2 cellular contexts compared by ENCODE assay signal in the genomic region with DNA sequence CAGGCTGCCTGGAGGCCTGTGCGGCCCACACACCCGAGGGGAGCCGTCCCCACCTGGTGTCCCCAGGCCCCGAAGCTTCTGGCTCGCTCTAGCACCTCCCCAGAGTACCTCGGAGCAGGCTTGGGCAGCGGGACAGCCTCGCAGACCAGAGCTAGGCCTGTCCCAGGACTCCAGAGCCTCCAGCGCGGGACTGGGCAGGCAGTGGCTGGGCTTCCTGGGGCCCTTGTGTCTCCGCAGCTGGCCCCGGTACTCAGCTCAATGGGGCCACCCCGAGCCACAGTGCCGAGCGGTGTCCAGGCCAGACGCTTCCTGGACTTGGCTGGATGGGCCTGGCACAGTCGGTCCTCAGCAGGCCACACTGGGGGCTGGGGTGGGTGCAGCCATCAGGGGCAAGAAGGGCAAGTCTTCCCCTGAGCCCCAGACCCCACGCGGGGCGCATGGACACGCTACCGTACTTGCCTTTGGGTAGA.
TF ChIP-seq lines count a peak whose summit lies in the region.

No MANE protein-coding gene starts in this region.

TF ChIP-seq in GM23338, 12 proteins besides CTCF, POLR2A, EP300 and RAD21:
- TF ChIP-seq, protein P1, sequence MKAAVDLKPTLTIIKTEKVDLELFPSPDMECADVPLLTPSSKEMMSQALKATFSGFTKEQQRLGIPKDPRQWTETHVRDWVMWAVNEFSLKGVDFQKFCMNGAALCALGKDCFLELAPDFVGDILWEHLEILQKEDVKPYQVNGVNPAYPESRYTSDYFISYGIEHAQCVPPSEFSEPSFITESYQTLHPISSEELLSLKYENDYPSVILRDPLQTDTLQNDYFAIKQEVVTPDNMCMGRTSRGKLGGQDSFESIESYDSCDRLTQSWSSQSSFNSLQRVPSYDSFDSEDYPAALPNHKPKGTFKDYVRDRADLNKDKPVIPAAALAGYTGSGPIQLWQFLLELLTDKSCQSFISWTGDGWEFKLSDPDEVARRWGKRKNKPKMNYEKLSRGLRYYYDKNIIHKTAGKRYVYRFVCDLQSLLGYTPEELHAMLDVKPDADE (IDR thresholded peaks at IDR 0.05), result no peak
- TF ChIP-seq EZH2 (IDR thresholded peaks at IDR 0.05; ENCODE audit: low read depth, unreplicated experiment), result no peak
- TF ChIP-seq POLR2AphosphoS5 (IDR thresholded peaks at IDR 0.05; ENCODE audit: low read depth), result no peak
- TF ChIP-seq, protein P2, sequence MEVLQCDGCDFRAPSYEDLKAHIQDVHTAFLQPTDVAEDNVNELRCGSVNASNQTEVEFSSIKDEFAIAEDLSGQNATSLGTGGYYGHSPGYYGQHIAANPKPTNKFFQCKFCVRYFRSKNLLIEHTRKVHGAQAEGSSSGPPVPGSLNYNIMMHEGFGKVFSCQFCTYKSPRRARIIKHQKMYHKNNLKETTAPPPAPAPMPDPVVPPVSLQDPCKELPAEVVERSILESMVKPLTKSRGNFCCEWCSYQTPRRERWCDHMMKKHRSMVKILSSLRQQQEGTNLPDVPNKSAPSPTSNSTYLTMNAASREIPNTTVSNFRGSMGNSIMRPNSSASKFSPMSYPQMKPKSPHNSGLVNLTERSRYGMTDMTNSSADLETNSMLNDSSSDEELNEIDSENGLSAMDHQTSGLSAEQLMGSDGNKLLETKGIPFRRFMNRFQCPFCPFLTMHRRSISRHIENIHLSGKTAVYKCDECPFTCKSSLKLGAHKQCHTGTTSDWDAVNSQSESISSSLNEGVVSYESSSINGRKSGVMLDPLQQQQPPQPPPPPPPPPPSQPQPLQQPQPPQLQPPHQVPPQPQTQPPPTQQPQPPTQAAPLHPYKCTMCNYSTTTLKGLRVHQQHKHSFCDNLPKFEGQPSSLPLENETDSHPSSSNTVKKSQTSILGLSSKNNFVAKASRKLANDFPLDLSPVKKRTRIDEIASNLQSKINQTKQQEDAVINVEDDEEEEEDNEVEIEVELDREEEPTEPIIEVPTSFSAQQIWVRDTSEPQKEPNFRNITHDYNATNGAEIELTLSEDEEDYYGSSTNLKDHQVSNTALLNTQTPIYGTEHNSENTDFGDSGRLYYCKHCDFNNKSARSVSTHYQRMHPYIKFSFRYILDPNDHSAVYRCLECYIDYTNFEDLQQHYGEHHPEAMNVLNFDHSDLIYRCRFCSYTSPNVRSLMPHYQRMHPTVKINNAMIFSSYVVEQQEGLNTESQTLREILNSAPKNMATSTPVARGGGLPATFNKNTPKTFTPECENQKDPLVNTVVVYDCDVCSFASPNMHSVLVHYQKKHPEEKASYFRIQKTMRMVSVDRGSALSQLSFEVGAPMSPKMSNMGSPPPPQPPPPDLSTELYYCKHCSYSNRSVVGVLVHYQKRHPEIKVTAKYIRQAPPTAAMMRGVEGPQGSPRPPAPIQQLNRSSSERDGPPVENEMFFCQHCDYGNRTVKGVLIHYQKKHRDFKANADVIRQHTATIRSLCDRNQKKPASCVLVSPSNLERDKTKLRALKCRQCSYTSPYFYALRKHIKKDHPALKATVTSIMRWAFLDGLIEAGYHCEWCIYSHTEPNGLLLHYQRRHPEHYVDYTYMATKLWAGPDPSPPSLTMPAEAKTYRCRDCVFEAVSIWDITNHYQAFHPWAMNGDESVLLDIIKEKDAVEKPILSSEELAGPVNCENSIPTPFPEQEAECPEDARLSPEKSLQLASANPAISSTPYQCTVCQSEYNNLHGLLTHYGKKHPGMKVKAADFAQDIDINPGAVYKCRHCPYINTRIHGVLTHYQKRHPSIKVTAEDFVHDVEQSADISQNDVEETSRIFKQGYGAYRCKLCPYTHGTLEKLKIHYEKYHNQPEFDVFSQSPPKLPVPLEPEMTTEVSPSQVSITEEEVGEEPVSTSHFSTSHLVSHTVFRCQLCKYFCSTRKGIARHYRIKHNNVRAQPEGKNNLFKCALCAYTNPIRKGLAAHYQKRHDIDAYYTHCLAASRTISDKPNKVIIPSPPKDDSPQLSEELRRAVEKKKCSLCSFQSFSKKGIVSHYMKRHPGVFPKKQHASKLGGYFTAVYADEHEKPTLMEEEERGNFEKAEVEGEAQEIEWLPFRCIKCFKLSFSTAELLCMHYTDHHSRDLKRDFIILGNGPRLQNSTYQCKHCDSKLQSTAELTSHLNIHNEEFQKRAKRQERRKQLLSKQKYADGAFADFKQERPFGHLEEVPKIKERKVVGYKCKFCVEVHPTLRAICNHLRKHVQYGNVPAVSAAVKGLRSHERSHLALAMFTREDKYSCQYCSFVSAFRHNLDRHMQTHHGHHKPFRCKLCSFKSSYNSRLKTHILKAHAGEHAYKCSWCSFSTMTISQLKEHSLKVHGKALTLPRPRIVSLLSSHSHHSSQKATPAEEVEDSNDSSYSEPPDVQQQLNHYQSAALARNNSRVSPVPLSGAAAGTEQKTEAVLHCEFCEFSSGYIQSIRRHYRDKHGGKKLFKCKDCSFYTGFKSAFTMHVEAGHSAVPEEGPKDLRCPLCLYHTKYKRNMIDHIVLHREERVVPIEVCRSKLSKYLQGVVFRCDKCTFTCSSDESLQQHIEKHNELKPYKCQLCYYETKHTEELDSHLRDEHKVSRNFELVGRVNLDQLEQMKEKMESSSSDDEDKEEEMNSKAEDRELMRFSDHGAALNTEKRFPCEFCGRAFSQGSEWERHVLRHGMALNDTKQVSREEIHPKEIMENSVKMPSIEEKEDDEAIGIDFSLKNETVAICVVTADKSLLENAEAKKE (CRISPR knock-in tag; IDR thresholded peaks at IDR 0.05), result no peak
- no peak for TF ChIP-seq STAT1 (IDR thresholded peaks at IDR 0.05; ENCODE audit: unreplicated experiment)
- TF ChIP-seq ZNF331 (CRISPR knock-in tag; IDR thresholded peaks at IDR 0.05; ENCODE audit: low read depth), result no peak
- no peak for TF ChIP-seq NANOG (IDR thresholded peaks at IDR 0.05; ENCODE audit: borderline replicate concordance)
- TF ChIP-seq, protein P3, sequence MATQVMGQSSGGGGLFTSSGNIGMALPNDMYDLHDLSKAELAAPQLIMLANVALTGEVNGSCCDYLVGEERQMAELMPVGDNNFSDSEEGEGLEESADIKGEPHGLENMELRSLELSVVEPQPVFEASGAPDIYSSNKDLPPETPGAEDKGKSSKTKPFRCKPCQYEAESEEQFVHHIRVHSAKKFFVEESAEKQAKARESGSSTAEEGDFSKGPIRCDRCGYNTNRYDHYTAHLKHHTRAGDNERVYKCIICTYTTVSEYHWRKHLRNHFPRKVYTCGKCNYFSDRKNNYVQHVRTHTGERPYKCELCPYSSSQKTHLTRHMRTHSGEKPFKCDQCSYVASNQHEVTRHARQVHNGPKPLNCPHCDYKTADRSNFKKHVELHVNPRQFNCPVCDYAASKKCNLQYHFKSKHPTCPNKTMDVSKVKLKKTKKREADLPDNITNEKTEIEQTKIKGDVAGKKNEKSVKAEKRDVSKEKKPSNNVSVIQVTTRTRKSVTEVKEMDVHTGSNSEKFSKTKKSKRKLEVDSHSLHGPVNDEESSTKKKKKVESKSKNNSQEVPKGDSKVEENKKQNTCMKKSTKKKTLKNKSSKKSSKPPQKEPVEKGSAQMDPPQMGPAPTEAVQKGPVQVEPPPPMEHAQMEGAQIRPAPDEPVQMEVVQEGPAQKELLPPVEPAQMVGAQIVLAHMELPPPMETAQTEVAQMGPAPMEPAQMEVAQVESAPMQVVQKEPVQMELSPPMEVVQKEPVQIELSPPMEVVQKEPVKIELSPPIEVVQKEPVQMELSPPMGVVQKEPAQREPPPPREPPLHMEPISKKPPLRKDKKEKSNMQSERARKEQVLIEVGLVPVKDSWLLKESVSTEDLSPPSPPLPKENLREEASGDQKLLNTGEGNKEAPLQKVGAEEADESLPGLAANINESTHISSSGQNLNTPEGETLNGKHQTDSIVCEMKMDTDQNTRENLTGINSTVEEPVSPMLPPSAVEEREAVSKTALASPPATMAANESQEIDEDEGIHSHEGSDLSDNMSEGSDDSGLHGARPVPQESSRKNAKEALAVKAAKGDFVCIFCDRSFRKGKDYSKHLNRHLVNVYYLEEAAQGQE (IDR thresholded peaks at IDR 0.05; ENCODE audit: unreplicated experiment), result no peak
- TF ChIP-seq JUNB (IDR thresholded peaks at IDR 0.05; ENCODE audit: unreplicated experiment), result no peak

TF ChIP-seq in HEK293T, 16 proteins besides CTCF, POLR2A, EP300 and RAD21:
- TF ChIP-seq ARNT (IDR thresholded peaks at IDR 0.05), result no peak
- no peak for TF ChIP-seq FOXM1 (IDR thresholded peaks at IDR 0.05; ENCODE audit: borderline replicate concordance)
- no peak for TF ChIP-seq LEF1 (IDR thresholded peaks at IDR 0.05; ENCODE audit: borderline replicate concordance)
- TF ChIP-seq HDGF (IDR thresholded peaks at IDR 0.05; ENCODE audit: borderline replicate concordance), result no peak
- no peak for TF ChIP-seq CTBP1 (IDR thresholded peaks at IDR 0.05; ENCODE audit: borderline replicate concordance)
- TF ChIP-seq, protein P4, sequence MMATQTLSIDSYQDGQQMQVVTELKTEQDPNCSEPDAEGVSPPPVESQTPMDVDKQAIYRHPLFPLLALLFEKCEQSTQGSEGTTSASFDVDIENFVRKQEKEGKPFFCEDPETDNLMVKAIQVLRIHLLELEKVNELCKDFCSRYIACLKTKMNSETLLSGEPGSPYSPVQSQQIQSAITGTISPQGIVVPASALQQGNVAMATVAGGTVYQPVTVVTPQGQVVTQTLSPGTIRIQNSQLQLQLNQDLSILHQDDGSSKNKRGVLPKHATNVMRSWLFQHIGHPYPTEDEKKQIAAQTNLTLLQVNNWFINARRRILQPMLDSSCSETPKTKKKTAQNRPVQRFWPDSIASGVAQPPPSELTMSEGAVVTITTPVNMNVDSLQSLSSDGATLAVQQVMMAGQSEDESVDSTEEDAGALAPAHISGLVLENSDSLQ (IDR thresholded peaks at IDR 0.05), result no peak
- TF ChIP-seq ELF4 (IDR thresholded peaks at IDR 0.05), result no peak
- no peak for TF ChIP-seq BHLHE40 (IDR thresholded peaks at IDR 0.05; ENCODE audit: borderline replicate concordance)
- TF ChIP-seq FOXK2 (IDR thresholded peaks at IDR 0.05), result no peak
- no peak for TF ChIP-seq L3MBTL2 (conservative IDR thresholded peaks at IDR 0.05)
- no peak for TF ChIP-seq SUZ12 (IDR thresholded peaks at IDR 0.05)
- no peak for TF ChIP-seq TARDBP (IDR thresholded peaks at IDR 0.05)
- no peak for TF ChIP-seq ZNF384 (IDR thresholded peaks at IDR 0.05)
TF ChIP-seq in HEK293T: peak in this region for 0.
